Comparison of ENCODE assay signal across 23 cellular contexts in the genomic region with DNA sequence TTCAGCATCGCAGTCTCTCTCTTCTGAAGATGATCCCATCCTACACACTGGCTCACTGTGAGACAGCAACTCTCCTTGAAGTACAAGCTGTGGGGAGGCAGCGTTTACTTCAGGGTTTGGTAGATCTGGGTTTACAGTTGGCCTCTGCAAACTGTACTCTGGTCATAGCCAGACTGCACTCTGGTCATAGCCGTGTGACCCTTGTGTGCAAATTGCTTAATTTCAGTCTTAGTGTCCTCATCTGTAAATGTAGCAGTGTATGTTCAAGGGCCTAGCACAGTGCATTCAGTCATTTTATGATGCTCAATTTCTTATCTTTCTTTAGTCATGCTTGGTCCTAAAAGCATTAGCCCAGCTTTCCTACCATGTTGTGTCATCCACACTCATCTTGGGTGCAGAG.
"Had no signal": no experiment of that assay in that cellular context is flagged by ENCODE, and none has a peak within 500 bp of the region (broad histone marks: within the 10 kb centered on the region; RNA-seq: fewer than 3 reads in every experiment).

No MANE protein-coding gene starts in this region.

- H3K36me3 ChIP-seq: ascending aorta had no signal

- H3K27me3 ChIP-seq: ascending aorta, body of pancreas had no signal

- H3K4me3 Mint-ChIP-seq: activated CD4-positive, alpha-beta memory T cell treated with anti-CD3 and anti-CD28 coated beads for 36 hours; activated CD4-positive, alpha-beta T cell treated with anti-CD3 and anti-CD28 coated beads, Interleukin-2, amount 10 ng/mL, durations not matched to agents 7 days and 5 days; activated naive CD8-positive, alpha-beta T cell treated with anti-CD3 and anti-CD28 coated beads, Interleukin-2, amount 50 U/mL, for 24 hours; activated T-cell treated with anti-CD3 and anti-CD28 coated beads, Interleukin-2, amount 50 U/mL, for 4 hours; T-helper 17 cell; WTC11 had no signal

- ATAC-seq: activated naive CD4-positive, alpha-beta T cell treated with anti-CD3 and anti-CD28 coated beads, Interleukin-2, amount 50 U/mL, for 72 hours; activated naive CD8-positive, alpha-beta T cell treated with anti-CD3 and anti-CD28 coated beads, Interleukin-2, amount 50 U/mL, for 24 hours; activated T-cell treated with anti-CD3 and anti-CD28 coated beads, Interleukin-2, amount 50 U/mL, for 4 hours; body of pancreas; T-helper 17 cell; WTC11 had no signal

- H3K9me3 ChIP-seq: ascending aorta, body of pancreas had no signal

- H3K36me3 Mint-ChIP-seq: activated CD4-positive, alpha-beta memory T cell treated with anti-CD3 and anti-CD28 coated beads for 36 hours; activated naive CD4-positive, alpha-beta T cell treated with anti-CD3 and anti-CD28 coated beads, Interleukin-2, amount 50 U/mL, for 72 hours; WTC11 had no signal

- H3K27ac Mint-ChIP-seq: activated CD4-positive, alpha-beta memory T cell treated with anti-CD3 and anti-CD28 coated beads for 36 hours; activated CD4-positive, alpha-beta T cell treated with anti-CD3 and anti-CD28 coated beads, Interleukin-2, amount 10 ng/mL, durations not matched to agents 7 days and 5 days; activated naive CD4-positive, alpha-beta T cell treated with anti-CD3 and anti-CD28 coated beads, Interleukin-2, amount 50 U/mL, for 72 hours; activated naive CD8-positive, alpha-beta T cell treated with anti-CD3 and anti-CD28 coated beads, Interleukin-2, amount 50 U/mL, for 24 hours; T-helper 17 cell; WTC11 had no signal

- H3K9me3 Mint-ChIP-seq: activated CD4-positive, alpha-beta memory T cell treated with anti-CD3 and anti-CD28 coated beads for 36 hours; activated CD4-positive, alpha-beta T cell treated with anti-CD3 and anti-CD28 coated beads, Interleukin-2, amount 10 ng/mL, durations not matched to agents 7 days and 5 days; activated naive CD4-positive, alpha-beta T cell treated with anti-CD3 and anti-CD28 coated beads, Interleukin-2, amount 50 U/mL, for 72 hours; activated naive CD8-positive, alpha-beta T cell treated with anti-CD3 and anti-CD28 coated beads, Interleukin-2, amount 50 U/mL, for 24 hours; activated T-cell treated with anti-CD3 and anti-CD28 coated beads, Interleukin-2, amount 50 U/mL, for 4 hours; WTC11 had no signal

- H3K4me1 Mint-ChIP-seq: activated CD4-positive, alpha-beta T cell treated with anti-CD3 and anti-CD28 coated beads, Interleukin-2, amount 10 ng/mL, durations not matched to agents 7 days and 5 days; activated naive CD8-positive, alpha-beta T cell treated with anti-CD3 and anti-CD28 coated beads, Interleukin-2, amount 50 U/mL, for 24 hours; T-helper 17 cell had no signal

- H3K27ac ChIP-seq: ascending aorta, body of pancreas had no signal

- DNase-seq: activated CD4-positive, alpha-beta memory T cell treated with anti-CD3 and anti-CD28 coated beads for 36 hours; activated CD4-positive, alpha-beta T cell treated with anti-CD3 and anti-CD28 coated beads for 1 hour; activated CD4-positive, alpha-beta T cell treated with anti-CD3 and anti-CD28 coated beads, Interleukin-2, amount 10 ng/mL, durations not matched to agents 7 days and 5 days; activated CD8-positive, alpha-beta memory T cell treated with anti-CD3 and anti-CD28 coated beads for 24 hours; activated effector memory CD4-positive, alpha-beta T cell treated with anti-CD3 and anti-CD28 coated beads, Interleukin-2, amount 50 U/mL, for 16 hours; activated naive CD4-positive, alpha-beta T cell treated with Interleukin-2 at 50 U/mL for 16 hours; activated naive CD8-positive, alpha-beta T cell treated with anti-CD3 and anti-CD28 coated beads, Interleukin-2, amount 50 U/mL, for 24 hours; activated T-cell treated with anti-CD3 and anti-CD28 coated beads, Interleukin-2, amount 50 U/mL, for 4 hours; amniotic stem cell; body of pancreas; MM.1S; NCI-H146; NCI-H1930; NCI-H2171; NCI-H226; NCI-H526; NCI-H774; SIG-M5; T-helper 17 cell; T-helper 9 cell had no signal

- H3K4me3 ChIP-seq: ascending aorta, body of pancreas had no signal
